Comparison of ENCODE assay signal across 16 cellular contexts in genomic region chr6:146943673-146944072, GRCh38.
DNase-seq lines count a peak whose midpoint lies in the region; ATAC-seq and TF ChIP-seq lines count a peak whose summit lies in the region.
"Had no signal": no experiment of that assay in that cellular context is flagged by ENCODE, and none has a peak within 500 bp of the region (broad histone marks: within the 10 kb centered on the region; RNA-seq: fewer than 3 reads in every experiment).

No MANE protein-coding gene starts in this region.

- DNase-seq in activated CD4-positive, alpha-beta T cell treated with anti-CD3 and anti-CD28 coated beads for 36 hours, result peak; percentile 19
- no peak for DNase-seq in activated CD4-positive, alpha-beta T cell treated with anti-CD3 and anti-CD28 coated beads, Interleukin-2, amount 50 U/mL, for 48 hours
- no peak for DNase-seq in PC-9
- DNase-seq in mesenchymal stem cell, result no peak
- DNase-seq in NOMO-1 treated with DMSO at 0.1 percent for 48 hours (lab: John Stamatoyannopoulos, UW; ENCODE audit: unreplicated experiment), result no peak
- DNase-seq: AML-193; Calu3; CD8-positive, alpha-beta T cell; DND-41; EL; GM23248 had no signal

- H3K9ac ChIP-seq in BLaER1 (no peak overlapping the region), mesenchymal stem cell (ENCODE audit: low read length) (no peak overlapping the region)
- H3K9ac ChIP-seq: GM23248 had no signal

- no peak overlapping the region for H3K18ac ChIP-seq in mesenchymal stem cell (ENCODE audit: low read depth in 1 of 2, low read length in 2 of 2)

- POLR2A ChIA-PET in activated CD4-positive, alpha-beta T cell treated with anti-CD3 and anti-CD28 coated beads for 36 hours (lab: Charles Lee), result no interaction called here
- POLR2A ChIA-PET in PC-9 (lab: Charles Lee; ENCODE audit: unreplicated experiment), result no interaction called here

- H3K4me3 ChIP-seq in BLaER1 (no peak overlapping the region), PC-9 (no peak overlapping the region), mesenchymal stem cell (ENCODE audit: insufficient read depth in 1 of 2, low read depth in 1 of 2, low read length in 2 of 2) (no peak overlapping the region)
- H3K4me3 ChIP-seq: A549, GM23248, HAP-1 had no signal

- no peak overlapping the region for H3K14ac ChIP-seq in mesenchymal stem cell (ENCODE audit: low read length in 2 of 2)

- H3K27ac ChIP-seq in BLaER1 (no peak overlapping the region), PC-9 (no peak overlapping the region), mesenchymal stem cell (ENCODE audit: low read length, poor library complexity, severe bottlenecking) (no peak overlapping the region)
- H3K27ac ChIP-seq: 22Rv1, A549, GM23248 had no signal

- no peak overlapping the region for H3K4me3 Mint-ChIP-seq in activated CD4-positive, alpha-beta T cell treated with anti-CD3 and anti-CD28 coated beads for 36 hours
- H3K4me3 Mint-ChIP-seq: CD8-positive, alpha-beta T cell had no signal

- H2BK15ac ChIP-seq in mesenchymal stem cell (ENCODE audit: low read depth, poor library complexity, severe bottlenecking), result no peak overlapping the region

- H3K9me3 Mint-ChIP-seq in activated CD4-positive, alpha-beta T cell treated with anti-CD3 and anti-CD28 coated beads for 36 hours (ENCODE audit: low read depth), result peaks cover 13% of the 10 kb centered on the region

- peak overlapping the region; percentile 43; the same call in 1 of the 2 replicates for H2AFZ ChIP-seq in PC-9
- no peak overlapping the region for H2AFZ ChIP-seq in mesenchymal stem cell (ENCODE audit: low read depth, low read length)
- H2AFZ ChIP-seq: GM23248 had no signal

- no peaks in the 10 kb centered on the region for H3F3A ChIP-seq in PC-9 (ENCODE audit: insufficient read depth, low read depth)

- no peak overlapping the region for H2BK120ac ChIP-seq in mesenchymal stem cell (ENCODE audit: low read depth, low read length)

- H3K4me2 ChIP-seq in BLaER1 (0 out of 2 replicates have a peak overlapping the region, but pooled peaks have one; percentile 5), PC-9 (no peak overlapping the region), mesenchymal stem cell (ENCODE audit: low read length, poor library complexity, severe bottlenecking) (no peak overlapping the region)
- H3K4me2 ChIP-seq: A549 had no signal

- no peaks in the 10 kb centered on the region for H3K9me2 ChIP-seq in PC-9 (ENCODE audit: insufficient read depth)

- H2AK5ac ChIP-seq in mesenchymal stem cell (ENCODE audit: low read length, severe bottlenecking), result no peak overlapping the region

- H4K91ac ChIP-seq in mesenchymal stem cell (ENCODE audit: low read length), result no peak overlapping the region

- H3K27me3 ChIP-seq in BLaER1, result no peaks in the 10 kb centered on the region
- H3K27me3 ChIP-seq in PC-9 (ENCODE audit: insufficient read depth, low read depth), result no peaks in the 10 kb centered on the region
- no peaks in the 10 kb centered on the region for H3K27me3 ChIP-seq in mesenchymal stem cell (ENCODE audit: control insufficient read depth in 1 of 2, insufficient read depth in 1 of 2, low read length in 2 of 2)

- no peak overlapping the region for H2BK12ac ChIP-seq in mesenchymal stem cell (ENCODE audit: low read length in 2 of 2)

- no peaks in the 10 kb centered on the region for H3K79me1 ChIP-seq in mesenchymal stem cell (replicated peaks; ENCODE audit: low read length, poor library complexity, severe bottlenecking)

- no peaks in the 10 kb centered on the region for H3K4me1 Mint-ChIP-seq in activated CD4-positive, alpha-beta T cell treated with anti-CD3 and anti-CD28 coated beads for 36 hours

- no peak overlapping the region for H3K23ac ChIP-seq in mesenchymal stem cell (ENCODE audit: low read length in 2 of 2)

- 92% methylated on average over 3 of the region's 4 CpGs for WGBS in mesenchymal stem cell

- H3K27me3 Mint-ChIP-seq in activated CD4-positive, alpha-beta T cell treated with anti-CD3 and anti-CD28 coated beads for 36 hours, result peaks cover 6% of the 10 kb centered on the region

- peaks cover 8% of the 10 kb centered on the region; the same call in 1 of the 2 replicates for H3K9me3 ChIP-seq in BLaER1
- no peaks in the 10 kb centered on the region for H3K9me3 ChIP-seq in PC-9 (ENCODE audit: insufficient read depth, low read depth)
- no peaks in the 10 kb centered on the region for H3K9me3 ChIP-seq in mesenchymal stem cell (ENCODE audit: control insufficient read depth, low read length)
- H3K9me3 ChIP-seq: HAP-1 had no signal

- BruUV-seq in PC-9 (replicated peaks; lab: Mats Ljungman, UMichigan), result no TSS peak

- intact Hi-C loops in activated CD4-positive, alpha-beta T cell treated with anti-CD3 and anti-CD28 coated beads for 36 hours (cut with DNase I, micrococcal nuclease), result no loop called here
- intact Hi-C loops in PC-9 (cut with micrococcal nuclease; ENCODE audit: unreplicated experiment), result no loop called here

- no peaks in the 10 kb centered on the region for H3K79me2 ChIP-seq in PC-9 (ENCODE audit: low read depth)

- no peak overlapping the region for H2BK5ac ChIP-seq in mesenchymal stem cell (ENCODE audit: low read depth, low read length, poor library complexity, severe bottlenecking)

- H4K20me1 ChIP-seq in BLaER1 (no peaks in the 10 kb centered on the region), PC-9 (ENCODE audit: insufficient read depth) (no peaks in the 10 kb centered on the region)

- CTCF ChIA-PET in activated CD4-positive, alpha-beta T cell treated with anti-CD3 and anti-CD28 coated beads for 36 hours (lab: Charles Lee), result no interaction called here
- CTCF ChIA-PET in PC-9 (lab: Charles Lee), result no interaction called here

- no peak for ATAC-seq in activated CD4-positive, alpha-beta T cell treated with anti-CD3 and anti-CD28 coated beads for 36 hours
- ATAC-seq in HG02642 (IDR thresholded peaks at IDR 0.05; ENCODE audit: poor library complexity, unreplicated experiment), result no peak
- ATAC-seq: A549; CD8-positive, alpha-beta T cell had no signal

- peak overlapping the region; percentile 37 for H4K8ac ChIP-seq in mesenchymal stem cell (ENCODE audit: low read length)

- no peak overlapping the region for H3K4ac ChIP-seq in mesenchymal stem cell (ENCODE audit: low read depth in 1 of 2, low read length in 2 of 2)

- H3K36me3 ChIP-seq in BLaER1 (no peaks in the 10 kb centered on the region), PC-9 (ENCODE audit: low read depth) (no peaks in the 10 kb centered on the region), mesenchymal stem cell (ENCODE audit: control insufficient read depth in 1 of 2, insufficient read depth in 2 of 2, low read depth in 1 of 2, low read length in 2 of 2) (no peaks in the 10 kb centered on the region)
- H3K36me3 ChIP-seq: HAP-1 had no signal

- TF ChIP-seq CTCF in PC-9 (conservative IDR thresholded peaks at IDR 0.05), result no peak

- peaks cover 5% of the 10 kb centered on the region for H3K36me3 Mint-ChIP-seq in activated CD4-positive, alpha-beta T cell treated with anti-CD3 and anti-CD28 coated beads for 36 hours (ENCODE audit: low read depth)
- H3K36me3 Mint-ChIP-seq: CD8-positive, alpha-beta T cell had no signal

- H3K4me1 ChIP-seq in BLaER1 (0 out of 2 replicates have a peak, but pooled peaks cover 7% of the 10 kb centered on the region), PC-9 (replicated peaks; ENCODE audit: insufficient read depth) (no peaks in the 10 kb centered on the region), mesenchymal stem cell (ENCODE audit: control insufficient read depth, insufficient read depth, low read depth, low read length) (no peaks in the 10 kb centered on the region)
- H3K4me1 ChIP-seq: HAP-1 had no signal

- H3K27ac Mint-ChIP-seq in activated CD4-positive, alpha-beta T cell treated with anti-CD3 and anti-CD28 coated beads for 36 hours, result no peak overlapping the region
- H3K27ac Mint-ChIP-seq: CD8-positive, alpha-beta T cell had no signal
